Comparison of ENCODE assay signal across 18 cellular contexts in the genomic region with DNA sequence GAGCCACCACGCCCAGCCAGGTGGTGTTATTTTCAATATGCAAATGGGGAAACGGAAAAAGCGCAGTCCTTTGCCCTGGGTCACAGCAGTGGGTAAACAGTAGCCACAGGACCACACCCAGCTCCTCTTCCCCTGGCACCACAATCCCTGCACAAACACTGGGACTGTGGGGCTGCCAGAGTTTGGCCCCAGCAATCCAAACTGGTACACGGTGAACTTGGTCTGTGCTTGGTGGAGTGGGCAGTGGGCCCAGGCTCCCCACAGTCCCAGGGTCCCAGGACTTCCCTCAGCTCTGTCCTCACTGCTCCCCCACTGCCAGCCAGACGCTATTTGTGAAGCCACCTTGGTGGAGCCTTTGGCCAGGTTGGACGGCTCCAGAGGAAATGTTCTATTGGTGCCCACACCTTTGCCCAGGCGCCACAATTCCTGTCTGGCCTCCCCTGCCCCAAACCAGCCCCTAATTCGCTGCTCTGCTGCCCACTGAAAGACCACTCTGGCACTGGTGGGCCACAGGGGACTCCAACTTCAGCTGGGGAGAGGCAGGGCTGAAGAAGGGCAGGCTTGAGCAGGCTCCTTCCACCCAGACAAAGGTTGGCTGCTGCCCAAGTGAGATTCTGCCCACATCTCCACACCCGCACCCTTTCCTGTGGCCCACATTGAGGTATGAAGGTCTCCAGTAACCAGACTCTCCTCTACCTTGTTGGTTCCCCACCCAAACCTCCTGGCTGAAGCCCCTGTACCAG. TPM values are rescaled to one million over a fixed set of nuclear protein-coding genes. Genes with fewer than 3 reads are reported as not detected.
DNase-seq lines count a peak whose midpoint lies in the region; ATAC-seq and TF ChIP-seq lines count a peak whose summit lies in the region.
"Had no signal": no experiment of that assay in that cellular context is flagged by ENCODE, and none has a peak within 500 bp of the region (broad histone marks: within the 10 kb centered on the region; RNA-seq: fewer than 3 reads in every experiment).

No MANE protein-coding gene starts in this region.

- ATAC-seq in natural killer cell: no peak
- no peak for ATAC-seq in HG03342 (IDR thresholded peaks at IDR 0.05; ENCODE audit: unreplicated experiment)
- ATAC-seq: left cardiac atrium had no signal

- no peak overlapping the region for H3K4me3 Mint-ChIP-seq in natural killer cell

- DNase-seq in COLO668 (lab: John Stamatoyannopoulos, UW; ENCODE audit: unreplicated experiment): peak; percentile 58
- peak; percentile 71 for DNase-seq in NCI-H2029 (lab: John Stamatoyannopoulos, UW)
- peak; percentile 44 for DNase-seq in cerebellum (ENCODE audit: low spot score)
- DNase-seq in posterior vena cava (ENCODE audit: low spot score): peak; percentile 54
- DNase-seq in NCI-H1417 (lab: John Stamatoyannopoulos, UW): no peak
- no peak for DNase-seq in NCI-H524 (lab: John Stamatoyannopoulos, UW)
- DNase-seq in natural killer cell: no peak
- DNase-seq: activated CD4-positive, CD25-positive, alpha-beta regulatory T cell; GDM1; left cardiac atrium; NCI-H187 treated with DMSO at 0.1 percent for 48 hours; SHP77 treated with DMSO at 0.1 percent for 48 hours; T-helper 2 cell had no signal

- H3K36me3 Mint-ChIP-seq in natural killer cell: no peaks in the 10 kb centered on the region

- TF ChIP-seq CTCF in natural killer cell (IDR thresholded peaks at IDR 0.05): no peak

- no peaks in the 10 kb centered on the region for H3K9me3 Mint-ChIP-seq in natural killer cell

- intact Hi-C loops in posterior vena cava (cut with DNase I) (no loop called here), natural killer cell (cut with micrococcal nuclease) (no loop called here)

- no peak overlapping the region for H3K27ac Mint-ChIP-seq in natural killer cell
- H3K27ac Mint-ChIP-seq: progenitor cell of endocrine pancreas had no signal

- H3K4me1 Mint-ChIP-seq in natural killer cell: peaks cover 5 to 12% of the 10 kb centered on the region in 2 donors

- H3K27me3 Mint-ChIP-seq in natural killer cell (ENCODE audit: low read depth in 2 of 2): peaks cover 13 to 14% of the 10 kb centered on the region in 2 donors

RNA-seq across cellular contexts. Expression of a gene that starts 2.1 kb away (rescaled TPM):
- total RNA-seq in cerebellum: not detected
- total RNA-seq in posterior vena cava: under 1 TPM in 1 of 2 donors, not detected in 1; 0.46 TPM
- total RNA-seq in natural killer cell: under 1 TPM in 1 of 3 donors, not detected in 2; 0.60 TPM
- total RNA-seq: fibroblast of villous mesenchyme, MCF 10A, myocyte, progenitor cell of endocrine pancreas had no signal

RNA-seq across cellular contexts. Expression of a gene that starts 12.1 kb away (rescaled TPM):
- total RNA-seq in cerebellum: 19.0 TPM
- total RNA-seq in posterior vena cava: 10 to 100 TPM; 24.9 to 25.4 TPM
- 10 to 100 TPM; 49.0 to 71.3 (median 56.5) TPM for total RNA-seq in natural killer cell

RNA-seq across cellular contexts. Expression of a gene that starts 40.5 kb away (rescaled TPM):
- total RNA-seq in cerebellum (7.2 TPM), posterior vena cava (10 to 100 TPM; 13.9 to 14.9 TPM), natural killer cell (10 to 100 TPM; 24.2 to 40.6 (median 25.8) TPM)

RNA-seq across cellular contexts. Expression of a gene that starts 41.7 kb away (rescaled TPM):
- total RNA-seq in cerebellum (0.91 TPM), posterior vena cava (under 1 TPM; 0.29 to 0.69 TPM), natural killer cell (1 to 10 TPM in 1 of 3 donors, under 1 TPM in 2; 0.26 to 4.9 (median 0.70) TPM)

Comparison
In these comparisons a context has a peak if more than half of its experiments do, and no peak if none do; other contexts are left out.
1. DNase-seq: peak in COLO668 (single experiment), NCI-H2029 (single experiment), cerebellum (single experiment) and posterior vena cava (single experiment); none in NCI-H1417 (0 of 3), NCI-H524 (0 of 2) and natural killer cell (single experiment).